Comparison of ENCODE assay signal across 1 cellular context in the genomic region with DNA sequence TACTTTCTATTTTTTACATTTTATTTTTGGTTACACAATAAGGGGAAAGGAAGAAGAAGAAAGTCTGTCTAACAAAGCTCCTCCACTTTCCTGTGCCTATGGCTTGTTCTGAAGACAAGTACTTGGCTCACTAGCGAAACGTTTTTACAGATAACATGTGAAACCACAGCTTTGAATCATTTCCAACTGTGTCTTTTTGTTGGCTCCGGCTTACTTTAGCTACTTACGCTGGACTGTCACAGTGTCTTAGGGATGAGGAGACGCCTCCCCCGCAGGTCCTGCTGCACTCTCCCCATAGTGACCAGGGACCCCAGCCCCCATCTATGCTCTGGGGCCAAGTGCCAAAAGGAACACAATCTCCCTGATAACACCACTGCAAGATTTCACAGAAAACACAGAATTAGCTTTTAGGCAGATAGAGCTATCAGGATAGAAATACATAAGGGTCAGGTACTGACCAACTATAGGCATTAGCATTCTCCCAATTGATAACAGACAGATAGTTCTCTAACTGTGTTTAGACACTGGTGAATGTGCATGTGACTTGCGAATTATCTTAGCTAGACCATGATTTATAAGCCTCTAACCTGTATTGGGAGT.
TF ChIP-seq lines count a peak whose summit lies in the region.

No MANE protein-coding gene starts in this region.

TF ChIP-seq in GM23338, 12 proteins besides CTCF, POLR2A, EP300 and RAD21 (continued from another document):
- TF ChIP-seq, protein P1, sequence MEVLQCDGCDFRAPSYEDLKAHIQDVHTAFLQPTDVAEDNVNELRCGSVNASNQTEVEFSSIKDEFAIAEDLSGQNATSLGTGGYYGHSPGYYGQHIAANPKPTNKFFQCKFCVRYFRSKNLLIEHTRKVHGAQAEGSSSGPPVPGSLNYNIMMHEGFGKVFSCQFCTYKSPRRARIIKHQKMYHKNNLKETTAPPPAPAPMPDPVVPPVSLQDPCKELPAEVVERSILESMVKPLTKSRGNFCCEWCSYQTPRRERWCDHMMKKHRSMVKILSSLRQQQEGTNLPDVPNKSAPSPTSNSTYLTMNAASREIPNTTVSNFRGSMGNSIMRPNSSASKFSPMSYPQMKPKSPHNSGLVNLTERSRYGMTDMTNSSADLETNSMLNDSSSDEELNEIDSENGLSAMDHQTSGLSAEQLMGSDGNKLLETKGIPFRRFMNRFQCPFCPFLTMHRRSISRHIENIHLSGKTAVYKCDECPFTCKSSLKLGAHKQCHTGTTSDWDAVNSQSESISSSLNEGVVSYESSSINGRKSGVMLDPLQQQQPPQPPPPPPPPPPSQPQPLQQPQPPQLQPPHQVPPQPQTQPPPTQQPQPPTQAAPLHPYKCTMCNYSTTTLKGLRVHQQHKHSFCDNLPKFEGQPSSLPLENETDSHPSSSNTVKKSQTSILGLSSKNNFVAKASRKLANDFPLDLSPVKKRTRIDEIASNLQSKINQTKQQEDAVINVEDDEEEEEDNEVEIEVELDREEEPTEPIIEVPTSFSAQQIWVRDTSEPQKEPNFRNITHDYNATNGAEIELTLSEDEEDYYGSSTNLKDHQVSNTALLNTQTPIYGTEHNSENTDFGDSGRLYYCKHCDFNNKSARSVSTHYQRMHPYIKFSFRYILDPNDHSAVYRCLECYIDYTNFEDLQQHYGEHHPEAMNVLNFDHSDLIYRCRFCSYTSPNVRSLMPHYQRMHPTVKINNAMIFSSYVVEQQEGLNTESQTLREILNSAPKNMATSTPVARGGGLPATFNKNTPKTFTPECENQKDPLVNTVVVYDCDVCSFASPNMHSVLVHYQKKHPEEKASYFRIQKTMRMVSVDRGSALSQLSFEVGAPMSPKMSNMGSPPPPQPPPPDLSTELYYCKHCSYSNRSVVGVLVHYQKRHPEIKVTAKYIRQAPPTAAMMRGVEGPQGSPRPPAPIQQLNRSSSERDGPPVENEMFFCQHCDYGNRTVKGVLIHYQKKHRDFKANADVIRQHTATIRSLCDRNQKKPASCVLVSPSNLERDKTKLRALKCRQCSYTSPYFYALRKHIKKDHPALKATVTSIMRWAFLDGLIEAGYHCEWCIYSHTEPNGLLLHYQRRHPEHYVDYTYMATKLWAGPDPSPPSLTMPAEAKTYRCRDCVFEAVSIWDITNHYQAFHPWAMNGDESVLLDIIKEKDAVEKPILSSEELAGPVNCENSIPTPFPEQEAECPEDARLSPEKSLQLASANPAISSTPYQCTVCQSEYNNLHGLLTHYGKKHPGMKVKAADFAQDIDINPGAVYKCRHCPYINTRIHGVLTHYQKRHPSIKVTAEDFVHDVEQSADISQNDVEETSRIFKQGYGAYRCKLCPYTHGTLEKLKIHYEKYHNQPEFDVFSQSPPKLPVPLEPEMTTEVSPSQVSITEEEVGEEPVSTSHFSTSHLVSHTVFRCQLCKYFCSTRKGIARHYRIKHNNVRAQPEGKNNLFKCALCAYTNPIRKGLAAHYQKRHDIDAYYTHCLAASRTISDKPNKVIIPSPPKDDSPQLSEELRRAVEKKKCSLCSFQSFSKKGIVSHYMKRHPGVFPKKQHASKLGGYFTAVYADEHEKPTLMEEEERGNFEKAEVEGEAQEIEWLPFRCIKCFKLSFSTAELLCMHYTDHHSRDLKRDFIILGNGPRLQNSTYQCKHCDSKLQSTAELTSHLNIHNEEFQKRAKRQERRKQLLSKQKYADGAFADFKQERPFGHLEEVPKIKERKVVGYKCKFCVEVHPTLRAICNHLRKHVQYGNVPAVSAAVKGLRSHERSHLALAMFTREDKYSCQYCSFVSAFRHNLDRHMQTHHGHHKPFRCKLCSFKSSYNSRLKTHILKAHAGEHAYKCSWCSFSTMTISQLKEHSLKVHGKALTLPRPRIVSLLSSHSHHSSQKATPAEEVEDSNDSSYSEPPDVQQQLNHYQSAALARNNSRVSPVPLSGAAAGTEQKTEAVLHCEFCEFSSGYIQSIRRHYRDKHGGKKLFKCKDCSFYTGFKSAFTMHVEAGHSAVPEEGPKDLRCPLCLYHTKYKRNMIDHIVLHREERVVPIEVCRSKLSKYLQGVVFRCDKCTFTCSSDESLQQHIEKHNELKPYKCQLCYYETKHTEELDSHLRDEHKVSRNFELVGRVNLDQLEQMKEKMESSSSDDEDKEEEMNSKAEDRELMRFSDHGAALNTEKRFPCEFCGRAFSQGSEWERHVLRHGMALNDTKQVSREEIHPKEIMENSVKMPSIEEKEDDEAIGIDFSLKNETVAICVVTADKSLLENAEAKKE (CRISPR knock-in tag; IDR thresholded peaks at IDR 0.05): no peak
- TF ChIP-seq STAT1 (IDR thresholded peaks at IDR 0.05; ENCODE audit: unreplicated experiment): no peak
- TF ChIP-seq EZH2 (IDR thresholded peaks at IDR 0.05; ENCODE audit: low read depth, unreplicated experiment): no peak
- TF ChIP-seq ZNF114 (CRISPR knock-in tag; IDR thresholded peaks at IDR 0.05): no peak
- no peak for TF ChIP-seq JUNB (IDR thresholded peaks at IDR 0.05; ENCODE audit: unreplicated experiment)
- no peak for TF ChIP-seq NANOG (IDR thresholded peaks at IDR 0.05; ENCODE audit: borderline replicate concordance)
